In the genomic region with DNA sequence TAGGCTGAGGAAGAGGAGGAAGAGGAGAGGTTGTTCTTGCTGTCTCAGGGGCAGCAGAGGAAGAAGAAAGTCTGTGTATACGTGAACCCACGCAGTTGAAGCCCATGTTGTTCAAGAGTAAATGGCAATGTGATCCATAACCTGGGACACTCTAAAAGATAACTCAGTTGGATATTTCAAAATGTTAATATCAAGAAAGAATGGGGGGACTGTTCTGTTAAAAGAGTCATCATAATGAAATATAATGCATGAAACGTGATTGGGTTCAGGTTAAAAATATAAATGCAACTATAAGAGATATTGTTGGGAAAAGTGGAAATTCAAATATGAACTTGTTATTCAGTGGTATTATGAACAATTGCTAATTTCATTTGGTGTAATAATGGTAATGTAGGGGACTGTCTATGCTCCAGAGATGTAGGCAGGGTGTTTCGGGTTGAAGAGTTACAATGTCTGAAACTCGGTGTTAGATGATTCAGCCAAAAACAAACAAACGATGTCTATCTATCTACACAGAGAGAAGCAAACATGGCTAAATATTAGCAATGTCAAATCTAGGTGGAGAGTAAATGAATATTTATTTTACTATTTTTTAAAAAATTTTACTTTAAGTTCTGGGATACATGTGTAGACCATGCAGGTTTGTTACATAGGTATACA, we compare ENCODE assay signal across 24 cellular contexts. TPM values are rescaled to one million over a fixed set of nuclear protein-coding genes. Genes with fewer than 3 reads are reported as not detected.
DNase-seq lines count a peak whose midpoint lies in the region; ATAC-seq, FAIRE-seq and TF ChIP-seq lines count a peak whose summit lies in the region.
"Had no signal": no experiment of that assay in that cellular context is flagged by ENCODE, and none has a peak within 500 bp of the region (broad histone marks: within the 10 kb centered on the region; RNA-seq: fewer than 3 reads in every experiment).

No MANE protein-coding gene starts in this region.

- H3K9ac ChIP-seq in mammary epithelial cell (ENCODE audit: insufficient read depth, low read length) (no peak overlapping the region), K562 (ENCODE audit: insufficient read depth in 1 of 2, low read depth in 2 of 2, low read length in 2 of 2) (no peak overlapping the region)
- H3K9ac ChIP-seq: BLaER1 treated with 17β-estradiol and CSF1 and Interleukin-3, amounts not matched to agents 10 nM and 100 nM had no signal

- POLR2A ChIA-PET in K562 (lab: Yijun Ruan, JAX) = no interaction called here

- H3K9me1 ChIP-seq in K562 (ENCODE audit: control insufficient read depth, insufficient read depth, low read length) = no peaks in the 10 kb centered on the region

- no peaks in the 10 kb centered on the region for H3K9me3 ChIP-seq in mammary epithelial cell (replicated peaks; ENCODE audit: insufficient read depth, low read length)
- H3K9me3 ChIP-seq in breast epithelium = no peaks in the 10 kb centered on the region
- H3K9me3 ChIP-seq in K562 (replicated peaks; ENCODE audit: control insufficient read depth, insufficient read depth, low read depth, low read length) = no peaks in the 10 kb centered on the region
- H3K9me3 ChIP-seq in right cardiac atrium (ENCODE audit: control insufficient read depth, low read length) = no peaks in the 10 kb centered on the region
- H3K9me3 ChIP-seq: BE2C; BLaER1 treated with 17β-estradiol and CSF1 and Interleukin-3, amounts not matched to agents 10 nM and 100 nM had no signal

- no peak overlapping the region for H3K4me3 ChIP-seq in mammary epithelial cell (replicated peaks in 1 of 3; ENCODE audit: insufficient read depth in 1 of 3, low read depth in 2 of 3, low read length in 3 of 3)
- H3K4me3 ChIP-seq in breast epithelium = no peak overlapping the region
- no peak overlapping the region for H3K4me3 ChIP-seq in K562
- H3K4me3 ChIP-seq in right cardiac atrium (ENCODE audit: low read length) = no peak overlapping the region
- H3K4me3 ChIP-seq: BLaER1 treated with 17β-estradiol and CSF1 and Interleukin-3, amounts not matched to agents 10 nM and 100 nM had no signal

- dilution Hi-C loops in mammary epithelial cell (cut with HindIII; ENCODE audit: low sequenced_read_pairs) = no loop called here

- H2AFZ ChIP-seq in mammary epithelial cell (ENCODE audit: low read depth, low read length) = no peak overlapping the region
- no peak overlapping the region for H2AFZ ChIP-seq in K562 (ENCODE audit: low read depth, low read length)

- CTCF ChIA-PET in mammary epithelial cell (lab: Charles Lee; ENCODE audit: low non-redundant PET) (no interaction called here), K562 (lab: Yijun Ruan, JAX; ENCODE audit: low intra/inter-chr PET ratio) (no interaction called here)

- ATAC-seq in K562 = no peak
- ATAC-seq in GM18505 (IDR thresholded peaks at IDR 0.05; ENCODE audit: unreplicated experiment) = no peak
- no peak for ATAC-seq in right cardiac atrium

- intact Hi-C loops in mammary epithelial cell (cut with micrococcal nuclease) = no loop called here
- intact Hi-C loops in breast epithelium (cut with DNase I; ENCODE audit: low total_unique reads) = no loop called here
- intact Hi-C loops in K562 (cut with micrococcal nuclease) = no loop called here
- intact Hi-C loops in right cardiac atrium (cut with DNase I) = no loop called here

- TF ChIP-seq CTCF in mammary epithelial cell (conservative IDR thresholded peaks at IDR 0.05 in 1 of 2, IDR thresholded peaks at IDR 0.05 in 1 of 2; ENCODE audit: extremely low read depth in 1 of 2, insufficient read depth in 1 of 2, low read depth in 1 of 2, low read length in 2 of 2) (no peak), breast epithelium (IDR thresholded peaks at IDR 0.05) (no peak), K562 (IDR thresholded peaks at IDR 0.05 in 2 of 3, conservative IDR thresholded peaks at IDR 0.05 in 1 of 3; ENCODE audit: insufficient read depth in 2 of 3, low read depth in 1 of 3, low read length in 3 of 3) (no peak)

- TF ChIP-seq POLR2A in breast epithelium (IDR thresholded peaks at IDR 0.05) (no peak), K562 (conservative IDR thresholded peaks at IDR 0.05) (no peak), GM18505 (IDR thresholded peaks at IDR 0.05; ENCODE audit: borderline replicate concordance, extremely low read depth, insufficient read depth, insufficient read length) (no peak)

- no peaks in the 10 kb centered on the region for H4K20me1 ChIP-seq in mammary epithelial cell (ENCODE audit: insufficient read depth, low read length)
- no peaks in the 10 kb centered on the region for H4K20me1 ChIP-seq in K562 (replicated peaks; ENCODE audit: control insufficient read depth, insufficient read depth, low read length)
- H4K20me1 ChIP-seq: BLaER1 treated with 17β-estradiol and CSF1 and Interleukin-3, amounts not matched to agents 10 nM and 100 nM had no signal

- H3K36me3 ChIP-seq in mammary epithelial cell (ENCODE audit: insufficient read depth, low read length) (no peaks in the 10 kb centered on the region), breast epithelium (no peaks in the 10 kb centered on the region), K562 (ENCODE audit: control insufficient read depth, insufficient read depth, low read length) (no peaks in the 10 kb centered on the region)
- H3K36me3 ChIP-seq: BE2C; BLaER1 treated with 17β-estradiol and CSF1 and Interleukin-3, amounts not matched to agents 10 nM and 100 nM had no signal

- peak overlapping the region; percentile 85 for H3K27ac ChIP-seq in mammary epithelial cell (ENCODE audit: insufficient read depth, low read depth, low read length)
- H3K27ac ChIP-seq in breast epithelium = no peak overlapping the region
- no peak overlapping the region for H3K27ac ChIP-seq in K562 (ENCODE audit: extremely low read depth, low read depth, low read length)
- H3K27ac ChIP-seq in right cardiac atrium (ENCODE audit: low read length) = no peak overlapping the region
- H3K27ac ChIP-seq: 22Rv1; BLaER1 treated with 17β-estradiol and CSF1 and Interleukin-3, amounts not matched to agents 10 nM and 100 nM had no signal

- H3K4me2 ChIP-seq in mammary epithelial cell (ENCODE audit: insufficient read depth, low read depth, low read length) (no peak overlapping the region), K562 (ENCODE audit: insufficient read depth, low read length) (no peak overlapping the region)
- H3K4me2 ChIP-seq: BLaER1 treated with 17β-estradiol and CSF1 and Interleukin-3, amounts not matched to agents 10 nM and 100 nM had no signal

- in situ Hi-C loops in mammary epithelial cell (cut with MboI; ENCODE audit: low sequenced_read_pairs in 2 of 2) (no loop called here), K562 (cut with MboI) (no loop called here)

- DNase-seq in mammary epithelial cell (no peak), breast epithelium (ENCODE audit: low spot score in 2 of 2) (no peak), DMS53 treated with DMSO at 0.1 percent for 48 hours (lab: John Stamatoyannopoulos, UW; ENCODE audit: unreplicated experiment) (peak; percentile 21), K562 (ENCODE audit: extremely low read depth in 1 of 4, low spot score in 3 of 4) (no peak), urothelium cell line (ENCODE audit: low spot score) (no peak), NOMO-1 treated with DMSO at 0.1 percent for 48 hours (lab: John Stamatoyannopoulos, UW; ENCODE audit: unreplicated experiment) (no peak), right cardiac atrium (no peak)
- DNase-seq: ACHN; AML-193; BE2C; Calu3; CD4-positive, alpha-beta T cell; CD8-positive, alpha-beta memory T cell; DMS153; DMS79 treated with DMSO at 0.1 percent for 48 hours; GF-D8; GOT3; HCEC 1CT had no signal

- H3K27me3 ChIP-seq in mammary epithelial cell (ENCODE audit: insufficient read depth, low read length) (no peaks in the 10 kb centered on the region), breast epithelium (no peaks in the 10 kb centered on the region), K562 (ENCODE audit: control insufficient read depth in 2 of 2, insufficient read depth in 2 of 2, low read length in 2 of 2) (no peaks in the 10 kb centered on the region), right cardiac atrium (ENCODE audit: control insufficient read depth, insufficient read depth) (no peaks in the 10 kb centered on the region)
- H3K27me3 ChIP-seq: BLaER1 treated with 17β-estradiol and CSF1 and Interleukin-3, amounts not matched to agents 10 nM and 100 nM had no signal

- peaks cover 2% of the 10 kb centered on the region for H3K79me2 ChIP-seq in mammary epithelial cell (ENCODE audit: insufficient read depth, low read length)
- H3K79me2 ChIP-seq in K562 (ENCODE audit: control insufficient read depth, insufficient read depth, low read length) = no peaks in the 10 kb centered on the region

- peaks cover 21% of the 10 kb centered on the region for H3K4me1 ChIP-seq in mammary epithelial cell (ENCODE audit: insufficient read depth, low read length)
- no peaks in the 10 kb centered on the region for H3K4me1 ChIP-seq in breast epithelium
- peaks cover 0 to 18% of the 10 kb centered on the region in 2 experiments; a peak in 2 of 5 replicates for H3K4me1 ChIP-seq in K562 (replicated peaks in 1 of 2; ENCODE audit: control insufficient read depth in 2 of 2, insufficient read depth in 2 of 2, low read length in 2 of 2)
- no peaks in the 10 kb centered on the region for H3K4me1 ChIP-seq in right cardiac atrium (ENCODE audit: control insufficient read depth, insufficient read depth, low read length)
- H3K4me1 ChIP-seq: BE2C; BLaER1 treated with 17β-estradiol and CSF1 and Interleukin-3, amounts not matched to agents 10 nM and 100 nM had no signal

- no peak for TF ChIP-seq EP300 in K562 (IDR thresholded peaks at IDR 0.05; ENCODE audit: low read length)

- 100% methylated on average over 6 of the region's 6 CpGs for WGBS in mammary epithelial cell (ENCODE audit: low coverage, missing lambda C conversion rate)
- 34% methylated on average over 6 of the region's 6 CpGs for WGBS in K562 (ENCODE audit: insufficient coverage, low coverage, missing lambda C conversion rate)
- WGBS in right cardiac atrium = 89% methylated on average over 6 of the region's 6 CpGs

- FAIRE-seq in K562 (lab: Jason Lieb, UNC) = no peak
- FAIRE-seq in urothelium cell line (lab: Jason Lieb, UNC) = peak; percentile 20
- FAIRE-seq: A204.1, GM12891, H54 had no signal

- no TSS peak for BruUV-seq in mammary epithelial cell (replicated peaks; lab: Mats Ljungman, UMichigan)
- BruUV-seq in K562 (replicated peaks; lab: Mats Ljungman, UMichigan) = no TSS peak

- no peak for TF ChIP-seq RAD21 in K562 (CRISPR knock-in tag; conservative IDR thresholded peaks at IDR 0.05 in 1 of 2, IDR thresholded peaks at IDR 0.05 in 1 of 2)

RNA-seq across cellular contexts. Expression of a gene that starts 21.1 kb away (rescaled TPM):
- 10 to 100 TPM; 10.8 to 79.7 TPM for total RNA-seq in mammary epithelial cell
- polyA plus RNA-seq in mammary epithelial cell = 34.3 TPM
- polyA minus RNA-seq in mammary epithelial cell = 17.0 TPM
- 10 to 100 TPM; 31.9 to 46.5 (median 37.1) TPM for total RNA-seq in breast epithelium
- total RNA-seq in K562 (2011; cell fraction: chromatin; rRNA removed; ENCODE audit: low replicate concordance) = 11.4 and 20.9 TPM in 2 replicates
- total RNA-seq in K562 (2011; cell fraction: nucleolus; rRNA removed) = 8.0 and 10.5 TPM in 2 replicates
- 19.5 and 32.4 TPM in 2 replicates for total RNA-seq in K562 (2011; cell fraction: nucleoplasm; rRNA removed)
- 58.0 and 59.3 TPM in 2 replicates for total RNA-seq in K562 (2014; rRNA removed)
- 57.3 and 57.5 TPM in 2 replicates for total RNA-seq in K562 (2014; rRNA removed; fragmentation: Illumina TruSeq; extraction: Trizol)
- total RNA-seq in K562 (2015; rRNA removed; fragmentation: Illumina TruSeq; extraction: Trizol) = 53.2 and 55.1 TPM in 2 replicates
- total RNA-seq in K562 (2021) = 70.0 and 84.1 TPM in 2 replicates
- 37.6 and 73.7 TPM in 2 replicates for polyA plus RNA-seq in K562 (2011; rRNA removed)
- 15.2 and 19.0 TPM in 2 replicates for polyA plus RNA-seq in K562 (2011; cell fraction: cytosol; rRNA removed)
- 11.7 and 13.1 TPM in 2 replicates for polyA plus RNA-seq in K562 (2011; cell fraction: nucleus; rRNA removed)
- polyA plus RNA-seq in K562 (2012) = 37.9 and 80.1 TPM in 2 replicates
- polyA plus RNA-seq in K562 (2014; fragmentation: Illumina TruSeq; extraction: Trizol) = 26.7 and 30.9 TPM in 2 replicates
- 10 to 100 TPM; 25.7 to 33.2 TPM for polyA plus RNA-seq in K562 (2014; fragmentation: Nextera tagmentation; extraction: Ambion mirVana)
- polyA plus RNA-seq in K562 (2014; rRNA removed) = 58.9 and 70.2 TPM in 2 replicates
- 4.4 and 9.5 TPM in 2 replicates for polyA minus RNA-seq in K562 (2011; rRNA and poly(A)+ RNA removed)
- polyA minus RNA-seq in K562 (2011; cell fraction: cytosol; rRNA and poly(A)+ RNA removed) = 9.3 and 12.3 TPM in 2 replicates
- polyA minus RNA-seq in K562 (2011; cell fraction: nucleus; rRNA and poly(A)+ RNA removed) = 9.0 and 15.3 TPM in 2 replicates
- total RNA-seq in right cardiac atrium = 10 to 100 TPM; 31.5 to 42.6 (median 37.2) TPM
- 30.7 TPM for polyA plus RNA-seq in right cardiac atrium
